Comparison of ENCODE assay signal across 8 cellular contexts in genomic region chr1:198157241-198157846, GRCh38. TPM values are rescaled to one million over a fixed set of nuclear protein-coding genes. Genes with fewer than 3 reads are reported as not detected.
A peak's percentile ranks its signal among the peaks of the same experiment; 100 is the strongest.
DNase-seq lines count a peak whose midpoint lies in the region; ATAC-seq and TF ChIP-seq lines count a peak whose summit lies in the region.

No MANE protein-coding gene starts in this region.

- H3K4me1 ChIP-seq in Peyer's patch, result peaks cover 0 to 19% (median 8%) of the 10 kb centered on the region in 4 donors
- peaks cover 10 to 51% (median 16%) of the 10 kb centered on the region in 3 donors for H3K4me1 ChIP-seq in esophagus squamous epithelium

- H3K36me3 ChIP-seq in Peyer's patch (no peaks in the 10 kb centered on the region), esophagus squamous epithelium (no peaks in the 10 kb centered on the region)

- intact Hi-C loops in esophagus squamous epithelium (cut with DNase I), result no loop called here

- H3K27ac ChIP-seq in Peyer's patch (peak overlapping the region; percentile 94 to 100 (median 98)), esophagus squamous epithelium (peak overlapping the region; percentile 95 to 100 (median 98))

- H3K27me3 ChIP-seq in Peyer's patch, result no peaks in the 10 kb centered on the region
- H3K27me3 ChIP-seq in esophagus squamous epithelium, result no peaks in the 10 kb centered on the region

- H3K4me3 ChIP-seq in Peyer's patch, result peak overlapping the region; percentile 78 to 97 (median 91)
- H3K4me3 ChIP-seq in esophagus squamous epithelium, result peak overlapping the region; percentile 75 to 89 (median 88)

- DNase-seq in DMS53 (lab: John Stamatoyannopoulos, UW) (peak; percentile 94), KG1 (lab: John Stamatoyannopoulos, UW) (peak; percentile 80), Peyer's patch (peak; percentile 89 to 96 (median 89)), activated T-helper 1 cell treated with Interleukin-2 at 50 U/mL for 16 hours (ENCODE audit: low read depth) (peak; percentile 66), esophagus squamous epithelium (lab: John Stamatoyannopoulos, UW) (peak; percentile 50), myocyte (ENCODE audit: low read depth) (peak; percentile 95)
- DNase-seq in stimulated activated CD8-positive, alpha-beta memory T cell treated with anti-CD3 and anti-CD28 coated beads, Interleukin-7, amount 100 ng/mL, for 4 hours (ENCODE audit: low read depth in 2 of 2), result peak; percentile 65 to 72

- TF ChIP-seq CTCF in Peyer's patch (IDR thresholded peaks at IDR 0.05), result peak in 1 of 6 experiments; percentile 0
- no peak for TF ChIP-seq CTCF in esophagus squamous epithelium (IDR thresholded peaks at IDR 0.05)

- 0% methylated on average over 7 to 24 of the region's 62 CpGs for WGBS in esophagus squamous epithelium, 2 donors

- H3K9me3 ChIP-seq in Peyer's patch (no peaks in the 10 kb centered on the region), esophagus squamous epithelium (no peaks in the 10 kb centered on the region)

- peak in 1 of 2 donors; percentile 63 for TF ChIP-seq POLR2A in Peyer's patch (IDR thresholded peaks at IDR 0.05)
- peak in 1 of 4 donors; percentile 72 for TF ChIP-seq POLR2A in esophagus squamous epithelium (IDR thresholded peaks at IDR 0.05)

- peak; percentile 40 for ATAC-seq in GM21737 (IDR thresholded peaks at IDR 0.05; ENCODE audit: unreplicated experiment)

RNA-seq across cellular contexts. Expression of gene NEK7, which starts 0.5 kb away (rescaled TPM):
- total RNA-seq in Peyer's patch (10 to 100 TPM; 62.3 to 75.1 (median 66.5) TPM), esophagus squamous epithelium (10 to 100 TPM; 26.2 to 79.2 (median 52.4) TPM), myocyte (106 and 134 TPM in 2 replicates)
- 48.1 TPM for polyA plus RNA-seq in myocyte (2012)

Comparison
In these comparisons a context has a peak if more than half of its experiments do, and no peak if none do; other contexts are left out.
1. Peak in every context shown above with its lines: DNase-seq, ATAC-seq, H3K4me3 ChIP-seq and H3K27ac ChIP-seq.